In the genomic region with DNA sequence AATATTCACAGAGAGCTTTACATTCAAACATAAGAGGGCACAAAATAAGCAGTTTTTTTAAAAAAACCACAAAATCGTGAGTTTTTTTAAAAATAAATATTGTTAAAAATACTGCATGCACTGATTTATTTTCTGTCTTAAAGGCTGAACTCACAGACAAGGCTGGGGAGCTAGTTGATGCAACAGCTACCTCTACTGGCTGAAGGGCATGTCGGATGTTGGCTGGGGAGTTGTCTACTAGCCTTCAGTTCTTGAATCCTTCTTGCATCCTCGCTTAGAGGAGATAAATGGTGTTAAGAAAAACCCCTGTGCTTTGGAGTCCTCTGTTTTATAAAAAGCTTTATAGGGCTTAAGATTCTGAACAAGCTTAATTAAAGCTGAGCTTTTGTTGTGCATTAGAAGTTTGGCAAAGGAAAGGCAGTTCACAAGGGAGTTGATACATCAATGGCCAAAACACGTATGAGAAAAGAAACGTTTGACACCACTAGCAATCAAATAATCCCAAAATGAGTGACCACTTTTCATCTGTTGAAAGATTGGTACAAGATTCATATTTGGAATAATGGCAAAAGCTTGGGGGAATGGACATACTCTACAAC, we compare ENCODE assay signal across 8 cellular contexts.
DNase-seq lines count a peak whose midpoint lies in the region; ATAC-seq and TF ChIP-seq lines count a peak whose summit lies in the region.

No MANE protein-coding gene starts in this region.

- no peaks in the 10 kb centered on the region for H3F3A ChIP-seq in Loucy (ENCODE audit: low read depth)

- no peak overlapping the region for H3K4me3 Mint-ChIP-seq in stimulated activated naive CD8-positive, alpha-beta T cell treated with anti-CD3 and anti-CD28 coated beads, Interleukin-15, amount 100 ng/mL, for 72 hours
- no peak overlapping the region for H3K4me3 Mint-ChIP-seq in effector memory CD8-positive, alpha-beta T cell

- no peaks in the 10 kb centered on the region for H3K27me3 ChIP-seq in Loucy (ENCODE audit: insufficient read depth, low read length, poor library complexity, severe bottlenecking)
- no peaks in the 10 kb centered on the region for H3K27me3 ChIP-seq in lung (ENCODE audit: control insufficient read depth, insufficient read depth)

- no peaks in the 10 kb centered on the region for H3K27me3 Mint-ChIP-seq in stimulated activated naive CD8-positive, alpha-beta T cell treated with anti-CD3 and anti-CD28 coated beads, Interleukin-15, amount 100 ng/mL, for 72 hours
- H3K27me3 Mint-ChIP-seq in effector memory CD8-positive, alpha-beta T cell: no peaks in the 10 kb centered on the region

- no peak overlapping the region for H3K27ac Mint-ChIP-seq in stimulated activated naive CD8-positive, alpha-beta T cell treated with anti-CD3 and anti-CD28 coated beads, Interleukin-15, amount 100 ng/mL, for 72 hours
- H3K27ac Mint-ChIP-seq in effector memory CD8-positive, alpha-beta T cell: no peak overlapping the region

- H3K4me3 ChIP-seq in Loucy (ENCODE audit: low read length, poor library complexity, severe bottlenecking): no peak overlapping the region
- H3K4me3 ChIP-seq in lung: no peak overlapping the region

- no peak for ATAC-seq in stimulated activated naive CD8-positive, alpha-beta T cell treated with anti-CD3 and anti-CD28 coated beads, Interleukin-15, Interleukin-2, amounts not matched to agents 100 U/mL and 50 U/mL, for 24 hours
- no peak for ATAC-seq in stimulated activated naive CD8-positive, alpha-beta T cell treated with anti-CD3 and anti-CD28 coated beads, Interleukin-15, amount 100 ng/mL, for 72 hours
- ATAC-seq in effector memory CD8-positive, alpha-beta T cell (replicated peaks): peak; percentile 46
- ATAC-seq in lung (ENCODE audit: insufficient read depth, low FRiP score): no peak
- no peak for ATAC-seq in GM21737 (IDR thresholded peaks at IDR 0.05; ENCODE audit: unreplicated experiment)
- no peak for ATAC-seq in GM21619 (IDR thresholded peaks at IDR 0.05; ENCODE audit: unreplicated experiment)

- no peak overlapping the region for H3K4me2 ChIP-seq in Loucy (ENCODE audit: low read depth, low read length, poor library complexity, severe bottlenecking)

- 45 to 60% methylated on average over 5 of the region's 5 CpGs for WGBS in lung, 2 donors

- H2AFZ ChIP-seq in Loucy (ENCODE audit: low read length): no peak overlapping the region

- no peaks in the 10 kb centered on the region for H3K4me1 ChIP-seq in Loucy (ENCODE audit: insufficient read depth, low read length, poor library complexity, severe bottlenecking)
- H3K4me1 ChIP-seq in lung (ENCODE audit: control insufficient read depth in 2 of 2, insufficient read depth in 2 of 2, low read length in 2 of 2): peaks cover 0 to 1% of the 10 kb centered on the region in 2 donors

- no peak overlapping the region for H3K9ac ChIP-seq in Loucy (ENCODE audit: low read depth, low read length, poor library complexity, severe bottlenecking)

- H3K36me3 Mint-ChIP-seq in effector memory CD8-positive, alpha-beta T cell (ENCODE audit: insufficient read depth): peaks cover 56% of the 10 kb centered on the region

- H4K20me1 ChIP-seq in Loucy (ENCODE audit: insufficient read depth, low read length, poor library complexity, severe bottlenecking): no peaks in the 10 kb centered on the region

- H3K9me3 ChIP-seq in Loucy (ENCODE audit: insufficient read depth, low read depth, low read length) (no peaks in the 10 kb centered on the region), lung (ENCODE audit: control insufficient read depth in 2 of 2, insufficient read depth in 1 of 2, low read length in 1 of 2) (no peaks in the 10 kb centered on the region)

- DNase-seq in stimulated activated naive CD8-positive, alpha-beta T cell treated with anti-CD3 and anti-CD28 coated beads, Interleukin-15, Interleukin-2, amounts not matched to agents 100 U/mL and 50 U/mL, for 24 hours: peak; percentile 6
- no peak for DNase-seq in stimulated activated naive CD8-positive, alpha-beta T cell treated with anti-CD3 and anti-CD28 coated beads, Interleukin-15, amount 100 ng/mL, for 72 hours
- DNase-seq in RPMI8226 (peak; percentile 37), lung (ENCODE audit: low spot score) (peak; percentile 62)
- DNase-seq in effector memory CD8-positive, alpha-beta T cell: peak; percentile 2 to 31 (median 12)

- no peaks in the 10 kb centered on the region for H3K4me1 Mint-ChIP-seq in stimulated activated naive CD8-positive, alpha-beta T cell treated with anti-CD3 and anti-CD28 coated beads, Interleukin-15, amount 100 ng/mL, for 72 hours
- peaks cover 0 to 4% of the 10 kb centered on the region in 2 donors for H3K4me1 Mint-ChIP-seq in effector memory CD8-positive, alpha-beta T cell (ENCODE audit: low read depth in 2 of 2)

- H3K36me3 ChIP-seq in Loucy (ENCODE audit: insufficient read depth, low read length) (no peaks in the 10 kb centered on the region), lung (ENCODE audit: control insufficient read depth in 2 of 2, insufficient read depth in 2 of 2, low read length in 2 of 2) (peaks cover 0 to 13% of the 10 kb centered on the region in 2 donors)

- peak; percentile 83 for TF ChIP-seq CTCF in Loucy (conservative IDR thresholded peaks at IDR 0.05; ENCODE audit: low read length)
- peak; percentile 46 for TF ChIP-seq CTCF in lung (IDR thresholded peaks at IDR 0.05; ENCODE audit: control extremely low read depth, extremely low read depth)

- H3K9me3 Mint-ChIP-seq in stimulated activated naive CD8-positive, alpha-beta T cell treated with anti-CD3 and anti-CD28 coated beads, Interleukin-15, amount 100 ng/mL, for 72 hours: no peaks in the 10 kb centered on the region
- H3K9me3 Mint-ChIP-seq in effector memory CD8-positive, alpha-beta T cell: no peaks in the 10 kb centered on the region

- H3K27ac ChIP-seq in lung (ENCODE audit: low read depth in 1 of 2, low read length in 1 of 2): no peak overlapping the region

- no peaks in the 10 kb centered on the region for H3K79me2 ChIP-seq in Loucy (ENCODE audit: insufficient read depth, low read length)

- no peaks in the 10 kb centered on the region for H3K9me2 ChIP-seq in Loucy (replicated peaks; ENCODE audit: low read depth, low read length)

Comparison
In these comparisons a context has a peak if more than half of its experiments do, and no peak if none do; other contexts are left out.
1. DNase-seq: peak in stimulated activated naive CD8-positive, alpha-beta T cell treated with anti-CD3 and anti-CD28 coated beads, Interleukin-15, Interleukin-2, amounts not matched to agents 100 U/mL and 50 U/mL, for 24 hours (single experiment), RPMI8226 (single experiment), effector memory CD8-positive, alpha-beta T cell (3 of 3) and lung (single experiment); none in stimulated activated naive CD8-positive, alpha-beta T cell treated with anti-CD3 and anti-CD28 coated beads, Interleukin-15, amount 100 ng/mL, for 72 hours (0 of 2).